ENCODE assay signal across 8 cellular contexts in genomic region chr15:45611305-45611704, GRCh38. TPM values are rescaled to one million over a fixed set of nuclear protein-coding genes. Genes with fewer than 3 reads are reported as not detected.
DNase-seq lines count a peak whose midpoint lies in the region; ATAC-seq, FAIRE-seq and TF ChIP-seq lines count a peak whose summit lies in the region.

No MANE protein-coding gene starts in this region.

- H3K79me2 ChIP-seq in PC-9 (ENCODE audit: low read depth): no peaks in the 10 kb centered on the region

- FAIRE-seq in small intestine (lab: Jason Lieb, UNC): no peak

- intact Hi-C loops in PC-9 (cut with micrococcal nuclease; ENCODE audit: unreplicated experiment): loop anchor here (1.0 to 10.0 kb wide), 5 partner anchors 89 to 487 kb away; partner anchors contain the start of genes DUOX1, DUOXA1 and SLC30A4
- intact Hi-C loops in testis (cut with DNase I; ENCODE audit: low total_unique reads): no loop called here

- no peaks in the 10 kb centered on the region for H3K9me3 ChIP-seq in PC-9 (ENCODE audit: insufficient read depth, low read depth)
- no peaks in the 10 kb centered on the region for H3K9me3 ChIP-seq in testis
- H3K9me3 ChIP-seq in small intestine (ENCODE audit: control insufficient read depth, low read depth): no peaks in the 10 kb centered on the region

- H3K27ac Mint-ChIP-seq in activated CD4-positive, alpha-beta T cell treated with anti-CD3 and anti-CD28 coated beads, Interleukin-2, amount 10 ng/mL, durations not matched to agents 7 days and 5 days: no peak overlapping the region
- no peak overlapping the region for H3K27ac Mint-ChIP-seq in activated T-helper 17 cell treated with anti-CD3 and anti-CD28 coated beads, Interleukin-2, amount 50 U/mL, for 72 hours

- peaks cover 2% of the 10 kb centered on the region for H3K36me3 Mint-ChIP-seq in activated CD4-positive, alpha-beta T cell treated with anti-CD3 and anti-CD28 coated beads, Interleukin-2, amount 10 ng/mL, durations not matched to agents 7 days and 5 days (ENCODE audit: low read depth)
- peaks cover 37% of the 10 kb centered on the region for H3K36me3 Mint-ChIP-seq in activated T-helper 17 cell treated with anti-CD3 and anti-CD28 coated beads, Interleukin-2, amount 50 U/mL, for 72 hours (ENCODE audit: low read depth)

- CTCF ChIA-PET in activated CD4-positive, alpha-beta T cell treated with anti-CD3 and anti-CD28 coated beads, Interleukin-2, amount 10 ng/mL, durations not matched to agents 7 days and 5 days (lab: Charles Lee): interaction anchor here (0.6 to 3.8 kb wide), 6 partner anchors 10 to 193 kb away, joined by 3 to 27 read pairs (median 3); no protein-coding TSS in a partner anchor
- CTCF ChIA-PET in PC-9 (lab: Charles Lee): interaction anchor here (0.5 to 2.0 kb wide), 6 partner anchors 21 to 694 kb away, joined by 3 to 11 read pairs (median 4); no protein-coding TSS in a partner anchor

- BruUV-seq in PC-9 (replicated peaks; lab: Mats Ljungman, UMichigan): no TSS peak

- no peaks in the 10 kb centered on the region for H4K20me1 ChIP-seq in PC-9 (ENCODE audit: insufficient read depth)

- no peak overlapping the region for H3K4me3 ChIP-seq in PC-9
- H3K4me3 ChIP-seq in fibroblast of pulmonary artery (replicated peaks; ENCODE audit: low read depth, low read length): no peak overlapping the region
- no peak overlapping the region for H3K4me3 ChIP-seq in testis
- no peak overlapping the region for H3K4me3 ChIP-seq in small intestine (ENCODE audit: low read depth in 1 of 2, low read length in 2 of 2)

- no peak overlapping the region for H3K4me2 ChIP-seq in PC-9

- H3K27ac ChIP-seq in PC-9 (no peak overlapping the region), testis (no peak overlapping the region), small intestine (ENCODE audit: low read depth in 1 of 2, low read length in 1 of 2) (no peak overlapping the region)

- peak; percentile 68 for TF ChIP-seq CTCF in PC-9 (conservative IDR thresholded peaks at IDR 0.05)
- peak; percentile 56 for TF ChIP-seq CTCF in fibroblast of pulmonary artery (IDR thresholded peaks at IDR 0.05; ENCODE audit: low read length, missing control alignments)
- TF ChIP-seq CTCF in testis (IDR thresholded peaks at IDR 0.05): peak; percentile 15 to 51 (median 23)

- no peaks in the 10 kb centered on the region for H3K9me2 ChIP-seq in PC-9 (ENCODE audit: insufficient read depth)

- POLR2A ChIA-PET in activated CD4-positive, alpha-beta T cell treated with anti-CD3 and anti-CD28 coated beads, Interleukin-2, amount 10 ng/mL, durations not matched to agents 7 days and 5 days (lab: Charles Lee): no interaction called here
- POLR2A ChIA-PET in PC-9 (lab: Charles Lee; ENCODE audit: unreplicated experiment): interaction anchor here (0.7 kb wide), 1 partner anchor 30 kb away, joined by 3 read pairs; no protein-coding TSS in a partner anchor

- H3K4me3 Mint-ChIP-seq in activated CD4-positive, alpha-beta T cell treated with anti-CD3 and anti-CD28 coated beads, Interleukin-2, amount 10 ng/mL, durations not matched to agents 7 days and 5 days: no peak overlapping the region
- no peak overlapping the region for H3K4me3 Mint-ChIP-seq in activated T-helper 17 cell treated with anti-CD3 and anti-CD28 coated beads, Interleukin-2, amount 50 U/mL, for 72 hours

- H3K36me3 ChIP-seq in PC-9 (ENCODE audit: low read depth): no peaks in the 10 kb centered on the region
- no peaks in the 10 kb centered on the region for H3K36me3 ChIP-seq in testis (ENCODE audit: low read depth, missing control alignments)
- H3K36me3 ChIP-seq in small intestine (ENCODE audit: control insufficient read depth in 2 of 2, insufficient read depth in 2 of 2, low read length in 2 of 2): peaks cover 0 to 2% of the 10 kb centered on the region in 2 donors

- H2AFZ ChIP-seq in PC-9: no peak overlapping the region

- DNase-seq in activated CD4-positive, alpha-beta T cell treated with anti-CD3 and anti-CD28 coated beads, Interleukin-2, amount 10 ng/mL, durations not matched to agents 7 days and 5 days: peak; percentile 24
- no peak for DNase-seq in activated CD4-positive, alpha-beta T cell treated with anti-CD3 and anti-CD28 coated beads for 1 hour
- DNase-seq in PC-9 (peak in 1 of 2 experiments; percentile 35), fibroblast of pulmonary artery (ENCODE audit: low read depth) (peak; percentile 51), testis (no peak), small intestine (no peak)

- WGBS in testis, 2 donors: 28 to 45% methylated on average over 4 of the region's 4 CpGs
- 11 to 20% (median 16%) methylated on average over 4 of the region's 4 CpGs for WGBS in small intestine, 3 donors

- H3F3A ChIP-seq in PC-9 (ENCODE audit: insufficient read depth, low read depth): peaks cover 5% of the 10 kb centered on the region; the same call in 1 of the 2 replicates

- ATAC-seq in activated T-helper 17 cell treated with anti-CD3 and anti-CD28 coated beads, Interleukin-2, amount 50 U/mL, for 72 hours (replicated peaks): no peak
- no peak for ATAC-seq in HG03097 (IDR thresholded peaks at IDR 0.05; ENCODE audit: low FRiP score, unreplicated experiment)

- H3K27me3 Mint-ChIP-seq in activated CD4-positive, alpha-beta T cell treated with anti-CD3 and anti-CD28 coated beads, Interleukin-2, amount 10 ng/mL, durations not matched to agents 7 days and 5 days: no peaks in the 10 kb centered on the region
- H3K27me3 Mint-ChIP-seq in activated T-helper 17 cell treated with anti-CD3 and anti-CD28 coated beads, Interleukin-2, amount 50 U/mL, for 72 hours: no peaks in the 10 kb centered on the region

- peaks cover 7% of the 10 kb centered on the region for H3K4me1 Mint-ChIP-seq in activated CD4-positive, alpha-beta T cell treated with anti-CD3 and anti-CD28 coated beads, Interleukin-2, amount 10 ng/mL, durations not matched to agents 7 days and 5 days
- peaks cover 6% of the 10 kb centered on the region for H3K4me1 Mint-ChIP-seq in activated T-helper 17 cell treated with anti-CD3 and anti-CD28 coated beads, Interleukin-2, amount 50 U/mL, for 72 hours

- H3K4me1 ChIP-seq in PC-9 (replicated peaks; ENCODE audit: insufficient read depth) (peaks cover 3% of the 10 kb centered on the region; the same call in 1 of the 2 replicates), testis (no peaks in the 10 kb centered on the region), small intestine (ENCODE audit: control insufficient read depth in 2 of 2, insufficient read depth in 1 of 2, low read depth in 1 of 2, low read length in 1 of 2) (no peaks in the 10 kb centered on the region)

- TF ChIP-seq POLR2A in testis (IDR thresholded peaks at IDR 0.05): no peak

- no peaks in the 10 kb centered on the region for H3K27me3 ChIP-seq in PC-9 (ENCODE audit: insufficient read depth, low read depth)
- H3K27me3 ChIP-seq in testis: no peaks in the 10 kb centered on the region
- H3K27me3 ChIP-seq in small intestine (ENCODE audit: control insufficient read depth in 2 of 2, insufficient read depth in 2 of 2, low read length in 2 of 2): no peaks in the 10 kb centered on the region

- no peaks in the 10 kb centered on the region for H3K9me3 Mint-ChIP-seq in activated CD4-positive, alpha-beta T cell treated with anti-CD3 and anti-CD28 coated beads, Interleukin-2, amount 10 ng/mL, durations not matched to agents 7 days and 5 days
- H3K9me3 Mint-ChIP-seq in activated T-helper 17 cell treated with anti-CD3 and anti-CD28 coated beads, Interleukin-2, amount 50 U/mL, for 72 hours: no peaks in the 10 kb centered on the region

RNA-seq across cellular contexts. Expression of gene SQOR, which starts 23.5 kb away (rescaled TPM):
- 10 to 100 TPM; 98.6 to 99.1 TPM for total RNA-seq in activated CD4-positive, alpha-beta T cell treated with anti-CD3 and anti-CD28 coated beads, Interleukin-2, amount 10 ng/mL, durations not matched to agents 7 days and 5 days
- total RNA-seq in PC-9 (2021): 40.9 and 42.2 TPM in 2 replicates
- total RNA-seq in testis: 1 to 10 TPM; 8.1 to 9.1 TPM
- polyA plus RNA-seq in testis (ENCODE audit: insufficient read depth, low read depth, low replicate concordance): 18.2 TPM
- total RNA-seq in activated T-helper 17 cell treated with anti-CD3 and anti-CD28 coated beads, Interleukin-2, amount 50 U/mL, for 72 hours: 100 to 1,000 TPM; 129 to 275 TPM
- polyA plus RNA-seq in small intestine: 10 to 100 TPM; 59.1 to 78.1 (median 68.9) TPM

RNA-seq across cellular contexts. Expression of gene BLOC1S6, which starts 24.1 kb away (rescaled TPM):
- 10 to 100 TPM; 28.9 to 29.3 TPM for total RNA-seq in activated CD4-positive, alpha-beta T cell treated with anti-CD3 and anti-CD28 coated beads, Interleukin-2, amount 10 ng/mL, durations not matched to agents 7 days and 5 days
- 22.7 and 29.4 TPM in 2 replicates for total RNA-seq in PC-9 (2021)
- 10 to 100 TPM; 45.3 to 49.7 TPM for total RNA-seq in testis
- 29.1 TPM for polyA plus RNA-seq in testis (ENCODE audit: insufficient read depth, low read depth, low replicate concordance)
- total RNA-seq in activated T-helper 17 cell treated with anti-CD3 and anti-CD28 coated beads, Interleukin-2, amount 50 U/mL, for 72 hours: 10 to 100 TPM; 43.7 to 54.5 TPM
- 10 to 100 TPM; 14.3 to 24.2 (median 19.5) TPM for polyA plus RNA-seq in small intestine

Comparison
In these comparisons a context has a peak if more than half of its experiments do, and no peak if none do; other contexts are left out.
1. DNase-seq: peak in activated CD4-positive, alpha-beta T cell treated with anti-CD3 and anti-CD28 coated beads, Interleukin-2, amount 10 ng/mL, durations not matched to agents 7 days and 5 days (single experiment) and fibroblast of pulmonary artery (single experiment); none in activated CD4-positive, alpha-beta T cell treated with anti-CD3 and anti-CD28 coated beads for 1 hour (single experiment), testis (single experiment) and small intestine (single experiment).
2. Peak in every context shown above with its lines, with median percentiles within 50 percentile points of each other: CTCF ChIP-seq.